14 cellular contexts compared by ENCODE assay signal in genomic region chr1:228872080-228872479, GRCh38.
"Had no signal": no experiment of that assay in that cellular context is flagged by ENCODE, and none has a peak within 500 bp of the region (broad histone marks: within the 10 kb centered on the region; RNA-seq: fewer than 3 reads in every experiment).

No MANE protein-coding gene starts in this region.

- H3K9me3 Mint-ChIP-seq: memory B cell; stimulated activated naive CD8-positive, alpha-beta T cell treated with anti-CD3 and anti-CD28 coated beads, Interleukin-15, Interleukin-2, amounts not matched to agents 100 ng/mL and 50 ng/mL, for 24 hours had no signal

- H3K27ac Mint-ChIP-seq: activated CD4-positive, alpha-beta T cell treated with anti-CD3 and anti-CD28 coated beads for 36 hours; activated CD8-positive, alpha-beta T cell treated with anti-CD3 and anti-CD28 coated beads, Interleukin-2, amount 10 ng/mL, durations not matched to agents 7 days and 5 days; memory B cell; stimulated activated naive CD8-positive, alpha-beta T cell treated with anti-CD3 and anti-CD28 coated beads, Interleukin-15, Interleukin-2, amounts not matched to agents 100 ng/mL and 50 ng/mL, for 24 hours had no signal

- H3K27me3 Mint-ChIP-seq: activated CD4-positive, alpha-beta T cell treated with anti-CD3 and anti-CD28 coated beads for 36 hours; stimulated activated naive CD8-positive, alpha-beta T cell treated with anti-CD3 and anti-CD28 coated beads, Interleukin-15, Interleukin-2, amounts not matched to agents 100 ng/mL and 50 ng/mL, for 24 hours had no signal

- H3K4me1 ChIP-seq: esophagus squamous epithelium, foreskin keratinocyte, pancreas had no signal

- H3K36me3 Mint-ChIP-seq: brain, memory B cell had no signal

- H3K27me3 ChIP-seq: esophagus squamous epithelium, pancreas had no signal

- H3K4me3 Mint-ChIP-seq: activated CD4-positive, alpha-beta T cell treated with anti-CD3 and anti-CD28 coated beads for 36 hours; activated CD8-positive, alpha-beta T cell treated with anti-CD3 and anti-CD28 coated beads, Interleukin-2, amount 10 ng/mL, durations not matched to agents 7 days and 5 days; brain; memory B cell; stimulated activated naive CD8-positive, alpha-beta T cell treated with anti-CD3 and anti-CD28 coated beads, Interleukin-15, Interleukin-2, amounts not matched to agents 100 ng/mL and 50 ng/mL, for 24 hours had no signal

- H3K9me3 ChIP-seq: esophagus squamous epithelium, pancreas had no signal

- ATAC-seq: activated CD4-positive, alpha-beta T cell treated with anti-CD3 and anti-CD28 coated beads for 36 hours; activated CD8-positive, alpha-beta T cell treated with anti-CD3 and anti-CD28 coated beads, Interleukin-2, amount 10 ng/mL, durations not matched to agents 7 days and 5 days; foreskin keratinocyte; left lobe of liver; pancreas had no signal

- H3K27ac ChIP-seq: esophagus squamous epithelium, foreskin keratinocyte, pancreas had no signal

- H3K36me3 ChIP-seq: esophagus squamous epithelium, pancreas had no signal

- H3K4me3 ChIP-seq: esophagus squamous epithelium, pancreas had no signal

- DNase-seq: activated CD4-positive, alpha-beta T cell treated with anti-CD3 and anti-CD28 coated beads for 36 hours; activated CD8-positive, alpha-beta T cell treated with anti-CD3 and anti-CD28 coated beads, Interleukin-2, amount 10 ng/mL, durations not matched to agents 7 days and 5 days; activated naive CD4-positive, alpha-beta T cell treated with anti-CD3 and anti-CD28 coated beads, Interleukin-2, amount 50 U/mL, for 16 hours; cerebellar nuclear complex; esophagus squamous epithelium; foreskin keratinocyte; pancreas; SHP77; stimulated activated CD4-positive, alpha-beta T cell treated with anti-CD3 and anti-CD28 coated beads, Interleukin-15, amount 100 ng/mL, for 24 hours; stimulated activated CD4-positive, alpha-beta T cell treated with anti-CD3 and anti-CD28 coated beads, Interleukin-4, amount 100 ng/mL, for 24 hours had no signal

- H3K4me1 Mint-ChIP-seq: memory B cell had no signal
